In genomic region chr9:125829743-125830142, GRCh38 we compare ENCODE assay signal across 1 cellular context.
TF ChIP-seq lines count a peak whose summit lies in the region.

No MANE protein-coding gene starts in this region.

TF ChIP-seq in GM12878, 131 proteins besides CTCF, POLR2A, EP300 and RAD21 (continued from another document):
- TF ChIP-seq SMC3 (IDR thresholded peaks at IDR 0.05; ENCODE audit: borderline replicate concordance, low read length) (no peak), POLR2AphosphoS5 (IDR thresholded peaks at IDR 0.05; ENCODE audit: low read length) (0 out of 2 replicates have a peak, but pooled peaks have one; percentile 37), RBBP5 (conservative IDR thresholded peaks at IDR 0.05) (no peak), SMARCA5 (IDR thresholded peaks at IDR 0.05) (no peak), PML (IDR thresholded peaks at IDR 0.05; ENCODE audit: low read length) (0 out of 2 replicates have a peak, but pooled peaks have one; percentile 48), EED (IDR thresholded peaks at IDR 0.05; ENCODE audit: low read depth) (no peak), ZBED1 (IDR thresholded peaks at IDR 0.05; ENCODE audit: borderline replicate concordance) (no peak), ZNF217 (IDR thresholded peaks at IDR 0.05) (no peak), JUND (IDR thresholded peaks at IDR 0.05; ENCODE audit: low read depth, low read length) (no peak), TCF3 (IDR thresholded peaks at IDR 0.05; ENCODE audit: borderline replicate concordance, insufficient read depth, low read depth, low read length) (0 out of 2 replicates have a peak, but pooled peaks have one; percentile 22), NBN (IDR thresholded peaks at IDR 0.05) (no peak), FOXK2 (IDR thresholded peaks at IDR 0.05) (no peak), PKNOX1 (IDR thresholded peaks at IDR 0.05) (peak; percentile 93), TCF12 (IDR thresholded peaks at IDR 0.05; ENCODE audit: low read depth, low read length) (peak; percentile 63; the same call in 1 of the 2 replicates), CHD2 (IDR thresholded peaks at IDR 0.05; ENCODE audit: borderline replicate concordance, low read depth, low read length) (no peak), POLR2AphosphoS2 (IDR thresholded peaks at IDR 0.05; ENCODE audit: low read depth, low read length) (no peak), SUZ12 (IDR thresholded peaks at IDR 0.05; ENCODE audit: unreplicated experiment) (no peak), GATAD2B (conservative IDR thresholded peaks at IDR 0.05; ENCODE audit: low read depth) (no peak), ZNF207 (IDR thresholded peaks at IDR 0.05; ENCODE audit: borderline replicate concordance) (no peak)
- TF ChIP-seq, protein P1, sequence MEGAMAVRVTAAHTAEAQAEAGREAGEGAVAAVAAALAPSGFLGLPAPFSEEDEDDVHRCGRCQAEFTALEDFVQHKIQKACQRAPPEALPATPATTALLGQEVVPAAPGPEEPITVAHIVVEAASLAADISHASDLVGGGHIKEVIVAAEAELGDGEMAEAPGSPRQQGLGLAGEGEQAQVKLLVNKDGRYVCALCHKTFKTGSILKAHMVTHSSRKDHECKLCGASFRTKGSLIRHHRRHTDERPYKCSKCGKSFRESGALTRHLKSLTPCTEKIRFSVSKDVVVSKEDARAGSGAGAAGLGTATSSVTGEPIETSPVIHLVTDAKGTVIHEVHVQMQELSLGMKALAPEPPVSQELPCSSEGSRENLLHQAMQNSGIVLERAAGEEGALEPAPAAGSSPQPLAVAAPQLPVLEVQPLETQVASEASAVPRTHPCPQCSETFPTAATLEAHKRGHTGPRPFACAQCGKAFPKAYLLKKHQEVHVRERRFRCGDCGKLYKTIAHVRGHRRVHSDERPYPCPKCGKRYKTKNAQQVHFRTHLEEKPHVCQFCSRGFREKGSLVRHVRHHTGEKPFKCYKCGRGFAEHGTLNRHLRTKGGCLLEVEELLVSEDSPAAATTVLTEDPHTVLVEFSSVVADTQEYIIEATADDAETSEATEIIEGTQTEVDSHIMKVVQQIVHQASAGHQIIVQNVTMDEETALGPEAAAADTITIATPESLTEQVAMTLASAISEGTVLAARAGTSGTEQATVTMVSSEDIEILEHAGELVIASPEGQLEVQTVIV (IDR thresholded peaks at IDR 0.05; ENCODE audit: borderline replicate concordance, partially characterized antibody) = no peak
